ENCODE assay signal across 16 cellular contexts in genomic region chr19:18423258-18424020, GRCh38. TPM values are rescaled to one million over a fixed set of nuclear protein-coding genes. Genes with fewer than 3 reads are reported as not detected.
DNase-seq lines count a peak whose midpoint lies in the region; ATAC-seq, FAIRE-seq and TF ChIP-seq lines count a peak whose summit lies in the region.
"Had no signal": no experiment of that assay in that cellular context is flagged by ENCODE, and none has a peak within 500 bp of the region (broad histone marks: within the 10 kb centered on the region; RNA-seq: fewer than 3 reads in every experiment).

No MANE protein-coding gene starts in this region.

- H3K4me1 ChIP-seq in HepG2 (ENCODE audit: insufficient read depth, low read length), result peaks cover 24% of the 10 kb centered on the region
- peaks cover 0 to 12% (median 3%) of the 10 kb centered on the region in 4 donors for H3K4me1 ChIP-seq in right lobe of liver
- peaks cover 68% of the 10 kb centered on the region for H3K4me1 ChIP-seq in mesenchymal stem cell (ENCODE audit: control insufficient read depth, insufficient read depth, low read depth, low read length)
- H3K4me1 ChIP-seq in aorta (ENCODE audit: control insufficient read depth in 1 of 2, insufficient read depth in 2 of 2, low read length in 2 of 2), result no peaks in the 10 kb centered on the region

- no TSS peak for BruUV-seq in HepG2 (replicated peaks; lab: Mats Ljungman, UMichigan)

- H3K23ac ChIP-seq in mesenchymal stem cell (ENCODE audit: low read length in 2 of 2), result no peak overlapping the region

- no peaks in the 10 kb centered on the region for H3K9me3 ChIP-seq in HepG2 (ENCODE audit: low read length)
- H3K9me3 ChIP-seq in right lobe of liver, result no peaks in the 10 kb centered on the region
- no peaks in the 10 kb centered on the region for H3K9me3 ChIP-seq in mesenchymal stem cell (ENCODE audit: control insufficient read depth, low read length)
- no peaks in the 10 kb centered on the region for H3K9me3 ChIP-seq in aorta (ENCODE audit: control insufficient read depth, low read length)
- H3K9me3 ChIP-seq: breast epithelium had no signal

- no peak overlapping the region for H3K4me3 ChIP-seq in HepG2 (replicated peaks in 1 of 3; ENCODE audit: insufficient read depth in 1 of 3, low read depth in 2 of 3, low read length in 3 of 3)
- H3K4me3 ChIP-seq in right lobe of liver, result no peak overlapping the region
- no peak overlapping the region for H3K4me3 ChIP-seq in mesenchymal stem cell (ENCODE audit: insufficient read depth in 1 of 2, low read depth in 1 of 2, low read length in 2 of 2)
- no peak overlapping the region for H3K4me3 ChIP-seq in aorta (ENCODE audit: low read length in 2 of 2)
- H3K4me3 ChIP-seq: breast epithelium had no signal

- H3K27ac ChIP-seq in HepG2 (ENCODE audit: extremely low read length, insufficient read depth, low read length), result no peak overlapping the region
- H3K27ac ChIP-seq in right lobe of liver, result no peak overlapping the region
- peak overlapping the region; percentile 76 for H3K27ac ChIP-seq in angular gyrus (ENCODE audit: low read depth, low read length)
- H3K27ac ChIP-seq in mesenchymal stem cell (ENCODE audit: low read length, poor library complexity, severe bottlenecking), result no peak overlapping the region
- H3K27ac ChIP-seq in aorta (ENCODE audit: low read depth in 1 of 2, low read length in 2 of 2), result no peak overlapping the region
- H3K27ac ChIP-seq: C4-2B had no signal

- CTCF ChIA-PET in HepG2 (lab: Yijun Ruan, JAX; ENCODE audit: low intra/inter-chr PET ratio, low total read pairs), result no interaction called here

- no peak for DNase-seq in HepG2 (ENCODE audit: low spot score)
- DNase-seq in right lobe of liver, result no peak
- no peak for DNase-seq in mesenchymal stem cell
- DNase-seq in NCI-H748 treated with DMSO at 0.1 percent for 48 hours (lab: John Stamatoyannopoulos, UW), result no peak
- no peak for DNase-seq in aorta
- no peak for DNase-seq in NCI-H524 (lab: John Stamatoyannopoulos, UW)
- no peak for DNase-seq in dedifferentiated amniotic fluid mesenchymal stem cell (ENCODE audit: extremely low spot score)
- DNase-seq: GF-D8; naive B cell; NCI-H1092; stimulated activated CD4-positive, alpha-beta T cell treated with anti-CD3 and anti-CD28 coated beads, Interleukin-15, amount 100 ng/mL, for 24 hours had no signal

- H3K27me3 ChIP-seq in HepG2 (ENCODE audit: control insufficient read depth in 1 of 2, insufficient read depth in 2 of 2, low read length in 2 of 2), result no peaks in the 10 kb centered on the region
- no peaks in the 10 kb centered on the region for H3K27me3 ChIP-seq in right lobe of liver
- no peaks in the 10 kb centered on the region for H3K27me3 ChIP-seq in mesenchymal stem cell (ENCODE audit: control insufficient read depth in 1 of 2, insufficient read depth in 1 of 2, low read length in 2 of 2)
- no peaks in the 10 kb centered on the region for H3K27me3 ChIP-seq in aorta (ENCODE audit: control insufficient read depth in 1 of 2, insufficient read depth in 2 of 2, low read length in 1 of 2)
- H3K27me3 ChIP-seq: breast epithelium had no signal

- TF ChIP-seq POLR2A in HepG2 (IDR thresholded peaks at IDR 0.05; ENCODE audit: insufficient read depth in 1 of 2, low read depth in 2 of 2, low read length in 2 of 2) (no peak), right lobe of liver (IDR thresholded peaks at IDR 0.05) (no peak)

- H2BK15ac ChIP-seq in mesenchymal stem cell (ENCODE audit: low read depth, poor library complexity, severe bottlenecking), result no peak overlapping the region

- no peak overlapping the region for H4K91ac ChIP-seq in mesenchymal stem cell (ENCODE audit: low read length)

- no peak overlapping the region for H2BK120ac ChIP-seq in mesenchymal stem cell (ENCODE audit: low read depth, low read length)

- no peak overlapping the region for H2BK5ac ChIP-seq in mesenchymal stem cell (ENCODE audit: low read depth, low read length, poor library complexity, severe bottlenecking)

- no peak overlapping the region for H2AFZ ChIP-seq in HepG2 (ENCODE audit: low read length)
- H2AFZ ChIP-seq in mesenchymal stem cell (ENCODE audit: low read depth, low read length), result no peak overlapping the region

- TF ChIP-seq EP300 in HepG2 (IDR thresholded peaks at IDR 0.05; ENCODE audit: low read depth in 2 of 2, low read length in 2 of 2) (no peak), HepG2 (CRISPR knock-in tag; IDR thresholded peaks at IDR 0.05; ENCODE audit: borderline replicate concordance) (no peak)

- no peak overlapping the region for H3K4ac ChIP-seq in mesenchymal stem cell (ENCODE audit: low read depth in 1 of 2, low read length in 2 of 2)

- H3K14ac ChIP-seq in mesenchymal stem cell (ENCODE audit: low read length in 2 of 2), result no peak overlapping the region

- H2BK12ac ChIP-seq in mesenchymal stem cell (ENCODE audit: low read length in 2 of 2), result no peak overlapping the region

- no peak for ATAC-seq in HepG2
- no peak for ATAC-seq in right lobe of liver
- no peak for ATAC-seq in aorta (ENCODE audit: low FRiP score)

- H2AK5ac ChIP-seq in mesenchymal stem cell (ENCODE audit: low read length, severe bottlenecking), result no peak overlapping the region

- no peak overlapping the region for H3K9ac ChIP-seq in HepG2 (ENCODE audit: insufficient read depth, low read depth, low read length)
- no peak overlapping the region for H3K9ac ChIP-seq in mesenchymal stem cell (ENCODE audit: low read length)

- POLR2A ChIA-PET in HepG2 (lab: Yijun Ruan, JAX), result no interaction called here

- no peak for TF ChIP-seq CTCF in HepG2 (CRISPR knock-in tag; IDR thresholded peaks at IDR 0.05)
- no peak for TF ChIP-seq CTCF in right lobe of liver (IDR thresholded peaks at IDR 0.05)

- peaks cover 2% of the 10 kb centered on the region for H3K79me1 ChIP-seq in mesenchymal stem cell (replicated peaks; ENCODE audit: low read length, poor library complexity, severe bottlenecking)

- in situ Hi-C loops in HepG2 (cut with HindIII; ENCODE audit: extremely low pct_ligation_motif_present, low pct_unique_long_range_greater_than_20kb), result no loop called here

- FAIRE-seq in HepG2 (lab: Jason Lieb, UNC), result no peak

- 97% methylated on average over 14 of the region's 21 CpGs for WGBS in HepG2 (ENCODE audit: low lambda C conversion rate)
- WGBS in right lobe of liver (ENCODE audit: insufficient coverage, low coverage, low lambda C conversion rate, missing lambda C conversion rate), result 87% methylated on average over 7 of the region's 21 CpGs
- 95% methylated on average over 21 of the region's 21 CpGs for WGBS in mesenchymal stem cell
- WGBS in aorta, 2 donors, result 68 to 72% methylated on average over 21 of the region's 21 CpGs

- no peak for TF ChIP-seq RAD21 in HepG2 (CRISPR knock-in tag; IDR thresholded peaks at IDR 0.05)

- peaks cover 31% of the 10 kb centered on the region for H3K79me2 ChIP-seq in HepG2 (ENCODE audit: insufficient read depth, low read length)

- H4K8ac ChIP-seq in mesenchymal stem cell (ENCODE audit: low read length), result peak overlapping the region; percentile 52

- H4K20me1 ChIP-seq in HepG2 (ENCODE audit: insufficient read depth, low read length), result peaks cover 8% of the 10 kb centered on the region; the same call in 1 of the 2 replicates

- intact Hi-C loops in HepG2 (cut with micrococcal nuclease; ENCODE audit: unreplicated experiment) (no loop called here), right lobe of liver (cut with DNase I) (no loop called here), aorta (cut with DNase I) (no loop called here)

- H3K36me3 ChIP-seq in HepG2 (replicated peaks in 1 of 2; ENCODE audit: control insufficient read depth in 1 of 2, insufficient read depth in 2 of 2, low read length in 2 of 2) (peaks cover 0 to 3% of the 10 kb centered on the region in 2 experiments; a peak in 1 of 5 replicates), right lobe of liver (no peaks in the 10 kb centered on the region), mesenchymal stem cell (ENCODE audit: control insufficient read depth in 1 of 2, insufficient read depth in 2 of 2, low read depth in 1 of 2, low read length in 2 of 2) (peaks cover 0 to 33% of the 10 kb centered on the region in 2 experiments), aorta (ENCODE audit: control insufficient read depth in 1 of 2, insufficient read depth in 2 of 2, low read length in 1 of 2) (no peaks in the 10 kb centered on the region)
- H3K36me3 ChIP-seq: breast epithelium had no signal

- H3K4me2 ChIP-seq in HepG2 (ENCODE audit: low read depth, low read length), result no peak overlapping the region
- no peak overlapping the region for H3K4me2 ChIP-seq in mesenchymal stem cell (ENCODE audit: low read length, poor library complexity, severe bottlenecking)

- no peak overlapping the region for H3K18ac ChIP-seq in mesenchymal stem cell (ENCODE audit: low read depth in 1 of 2, low read length in 2 of 2)

RNA-seq across cellular contexts. Expression of gene SSBP4, which starts 4.2 kb away (rescaled TPM):
- total RNA-seq in HepG2 (2016; rRNA removed; fragmentation: Illumina TruSeq; extraction: Trizol) (19.3 and 39.5 TPM in 2 replicates), right lobe of liver (10 to 100 TPM; 12.8 to 23.9 (median 15.9) TPM), aorta (10 to 100 TPM; 51.4 to 89.4 TPM)
- total RNA-seq in HepG2 (2016; cell fraction: cytosol; rRNA removed; fragmentation: Illumina TruSeq; extraction: Trizol; ENCODE audit: low read depth), result 95.2 and 104 TPM in 2 replicates
- total RNA-seq in HepG2 (2016; cell fraction: insoluble cytoplasmic fraction; rRNA removed; fragmentation: Illumina TruSeq; extraction: Trizol), result 14.4 and 39.0 TPM in 2 replicates
- total RNA-seq in HepG2 (2016; cell fraction: membrane; rRNA removed; fragmentation: Illumina TruSeq; extraction: Trizol), result 103 and 124 TPM in 2 replicates
- 26.9 and 35.1 TPM in 2 replicates for total RNA-seq in HepG2 (2016; cell fraction: nucleus; rRNA removed; fragmentation: Illumina TruSeq; extraction: Trizol)
- polyA plus RNA-seq in HepG2 (2011; rRNA removed) (20.8 and 33.4 TPM in 2 replicates), aorta (100 to 1,000 TPM in 1 of 2 donors, 10 to 100 TPM in 1; 40.6 to 150 TPM)
- 11.6 and 28.6 TPM in 2 replicates for polyA plus RNA-seq in HepG2 (2011; cell fraction: cytosol; rRNA removed)
- polyA plus RNA-seq in HepG2 (2011; cell fraction: nucleus; rRNA removed), result 200 and 290 TPM in 2 replicates
- 18.2 and 31.6 TPM in 2 replicates for polyA plus RNA-seq in HepG2 (2012)
- 133 and 147 TPM in 2 replicates for polyA plus RNA-seq in HepG2 (2016; cell fraction: cytosol; fragmentation: Illumina TruSeq; extraction: Trizol; ENCODE audit: low read depth)
- polyA plus RNA-seq in HepG2 (2016; cell fraction: insoluble cytoplasmic fraction; fragmentation: Illumina TruSeq; extraction: Trizol; ENCODE audit: low read depth), result 34.3 and 41.3 TPM in 2 replicates
- polyA plus RNA-seq in HepG2 (2016; cell fraction: membrane; fragmentation: Illumina TruSeq; extraction: Trizol; ENCODE audit: low read depth), result 147 and 152 TPM in 2 replicates
- polyA plus RNA-seq in HepG2 (2016; cell fraction: nucleus; fragmentation: Illumina TruSeq; extraction: Trizol; ENCODE audit: insufficient read depth, low read depth), result 117 and 122 TPM in 2 replicates
- polyA minus RNA-seq in HepG2 (2011; rRNA and poly(A)+ RNA removed; ENCODE audit: low replicate concordance), result 10.3 and 12.3 TPM in 2 replicates
- polyA minus RNA-seq in HepG2 (2011; cell fraction: cytosol; rRNA and poly(A)+ RNA removed), result 12.0 and 13.9 TPM in 2 replicates
- 20.1 and 21.6 TPM in 2 replicates for polyA minus RNA-seq in HepG2 (2011; cell fraction: nucleus; rRNA and poly(A)+ RNA removed)
- 88.5 TPM for polyA plus RNA-seq in mesenchymal stem cell (2013, experiment 1 of 2)
- 97.4 TPM for polyA plus RNA-seq in mesenchymal stem cell (2013, experiment 2 of 2)

RNA-seq across cellular contexts. Expression of gene ISYNA1, which starts 14.5 kb away (rescaled TPM):
- total RNA-seq in HepG2 (2016; rRNA removed; fragmentation: Illumina TruSeq; extraction: Trizol), result 29.4 and 48.5 TPM in 2 replicates
- 8.4 and 10.1 TPM in 2 replicates for total RNA-seq in HepG2 (2016; cell fraction: cytosol; rRNA removed; fragmentation: Illumina TruSeq; extraction: Trizol; ENCODE audit: low read depth)
- 29.3 and 46.4 TPM in 2 replicates for total RNA-seq in HepG2 (2016; cell fraction: insoluble cytoplasmic fraction; rRNA removed; fragmentation: Illumina TruSeq; extraction: Trizol)
- 16.0 and 18.7 TPM in 2 replicates for total RNA-seq in HepG2 (2016; cell fraction: membrane; rRNA removed; fragmentation: Illumina TruSeq; extraction: Trizol)
- 33.6 and 37.4 TPM in 2 replicates for total RNA-seq in HepG2 (2016; cell fraction: nucleus; rRNA removed; fragmentation: Illumina TruSeq; extraction: Trizol)
- polyA plus RNA-seq in HepG2 (2011; rRNA removed), result 29.6 and 36.5 TPM in 2 replicates
- 14.0 and 25.3 TPM in 2 replicates for polyA plus RNA-seq in HepG2 (2011; cell fraction: cytosol; rRNA removed)
- polyA plus RNA-seq in HepG2 (2011; cell fraction: nucleus; rRNA removed), result 246 and 367 TPM in 2 replicates
- polyA plus RNA-seq in HepG2 (2012), result 32.5 and 49.8 TPM in 2 replicates
- 16.0 and 16.5 TPM in 2 replicates for polyA plus RNA-seq in HepG2 (2016; cell fraction: cytosol; fragmentation: Illumina TruSeq; extraction: Trizol; ENCODE audit: low read depth)
- 44.6 and 57.4 TPM in 2 replicates for polyA plus RNA-seq in HepG2 (2016; cell fraction: insoluble cytoplasmic fraction; fragmentation: Illumina TruSeq; extraction: Trizol; ENCODE audit: low read depth)
- 18.1 and 22.4 TPM in 2 replicates for polyA plus RNA-seq in HepG2 (2016; cell fraction: membrane; fragmentation: Illumina TruSeq; extraction: Trizol; ENCODE audit: low read depth)
- 103 and 119 TPM in 2 replicates for polyA plus RNA-seq in HepG2 (2016; cell fraction: nucleus; fragmentation: Illumina TruSeq; extraction: Trizol; ENCODE audit: insufficient read depth, low read depth)
- polyA minus RNA-seq in HepG2 (2011; rRNA and poly(A)+ RNA removed; ENCODE audit: low replicate concordance), result 1.3 and 50.2 TPM in 2 replicates
- polyA minus RNA-seq in HepG2 (2011; cell fraction: cytosol; rRNA and poly(A)+ RNA removed), result 20.4 and 29.0 TPM in 2 replicates
- 13.3 and 14.3 TPM in 2 replicates for polyA minus RNA-seq in HepG2 (2011; cell fraction: nucleus; rRNA and poly(A)+ RNA removed)
- total RNA-seq in right lobe of liver, result 1 to 10 TPM; 6.5 to 8.3 (median 7.8) TPM
- 83.2 TPM for polyA plus RNA-seq in mesenchymal stem cell (2013, experiment 1 of 2)
- polyA plus RNA-seq in mesenchymal stem cell (2013, experiment 2 of 2), result 85.1 TPM
- total RNA-seq in aorta, result 10 to 100 TPM; 42.1 to 86.5 TPM
- polyA plus RNA-seq in aorta, result 100 to 1,000 TPM in 1 of 2 donors, 10 to 100 TPM in 1; 56.0 to 535 TPM

RNA-seq across cellular contexts. Expression of gene LRRC25, which starts 26.0 kb away (rescaled TPM):
- total RNA-seq in HepG2 (2016; rRNA removed; fragmentation: Illumina TruSeq; extraction: Trizol) (0.13 TPM in 1 of 2 replicates, not detected in the other), right lobe of liver (10 to 100 TPM in 1 of 6 experiments, 1 to 10 TPM in 5; 1.9 to 12.6 (median 3.2) TPM), aorta (10 to 100 TPM in 1 of 2 donors, 1 to 10 TPM in 1; 7.7 to 15.6 TPM)
- total RNA-seq in HepG2 (2016; cell fraction: cytosol; rRNA removed; fragmentation: Illumina TruSeq; extraction: Trizol; ENCODE audit: low read depth), result 0.20 TPM in 1 of 2 replicates, not detected in the other
- total RNA-seq in HepG2 (2016; cell fraction: insoluble cytoplasmic fraction; rRNA removed; fragmentation: Illumina TruSeq; extraction: Trizol), result 0.11 TPM in 1 of 2 replicates, not detected in the other
- 0.17 and 0.19 TPM in 2 replicates for total RNA-seq in HepG2 (2016; cell fraction: membrane; rRNA removed; fragmentation: Illumina TruSeq; extraction: Trizol)
- 0.25 TPM in 1 of 2 replicates, not detected in the other for total RNA-seq in HepG2 (2016; cell fraction: nucleus; rRNA removed; fragmentation: Illumina TruSeq; extraction: Trizol)
- polyA plus RNA-seq in HepG2 (2011; rRNA removed) (0.53 and 0.85 TPM in 2 replicates), aorta (1 to 10 TPM; 2.2 to 7.4 TPM)
- polyA plus RNA-seq in HepG2 (2011; cell fraction: cytosol; rRNA removed), result 0.66 and 0.68 TPM in 2 replicates
- 0.16 and 0.35 TPM in 2 replicates for polyA plus RNA-seq in HepG2 (2011; cell fraction: nucleus; rRNA removed)
- polyA plus RNA-seq in HepG2 (2012), result 0.11 and 0.13 TPM in 2 replicates
- 0.05 TPM in 1 of 2 replicates, not detected in the other for polyA plus RNA-seq in HepG2 (2016; cell fraction: cytosol; fragmentation: Illumina TruSeq; extraction: Trizol; ENCODE audit: low read depth)
- polyA plus RNA-seq in HepG2 (2016; cell fraction: insoluble cytoplasmic fraction; fragmentation: Illumina TruSeq; extraction: Trizol; ENCODE audit: low read depth), result 0.12 and 0.15 TPM in 2 replicates
- 0.13 TPM in 1 of 2 replicates, not detected in the other for polyA plus RNA-seq in HepG2 (2016; cell fraction: membrane; fragmentation: Illumina TruSeq; extraction: Trizol; ENCODE audit: low read depth)
- not detected in 2 replicates for polyA plus RNA-seq in HepG2 (2016; cell fraction: nucleus; fragmentation: Illumina TruSeq; extraction: Trizol; ENCODE audit: insufficient read depth, low read depth)
- 0.60 TPM in 1 of 2 replicates, not detected in the other for polyA minus RNA-seq in HepG2 (2011; rRNA and poly(A)+ RNA removed; ENCODE audit: low replicate concordance)
- 0.40 and 0.70 TPM in 2 replicates for polyA minus RNA-seq in HepG2 (2011; cell fraction: cytosol; rRNA and poly(A)+ RNA removed)
- 0.25 TPM in 1 of 2 replicates, not detected in the other for polyA minus RNA-seq in HepG2 (2011; cell fraction: nucleus; rRNA and poly(A)+ RNA removed)
- 1.0 TPM for polyA plus RNA-seq in mesenchymal stem cell (2013, experiment 1 of 2)
- 1.1 TPM for polyA plus RNA-seq in mesenchymal stem cell (2013, experiment 2 of 2)
- total RNA-seq: NCI-H460, RPMI7951 had no signal

RNA-seq across cellular contexts. Expression of gene GDF15, which starts 37.5 kb away (rescaled TPM):
- total RNA-seq in HepG2 (2016; rRNA removed; fragmentation: Illumina TruSeq; extraction: Trizol) (43.0 and 146 TPM in 2 replicates), right lobe of liver (100 to 1,000 TPM in 2 of 6 experiments, 10 to 100 TPM in 2, 1 to 10 TPM in 1, under 1 TPM in 1; 0.88 to 160 (median 57.5) TPM), aorta (1 to 10 TPM; 4.2 to 9.8 TPM)
- total RNA-seq in HepG2 (2016; cell fraction: cytosol; rRNA removed; fragmentation: Illumina TruSeq; extraction: Trizol; ENCODE audit: low read depth), result 42.0 and 45.2 TPM in 2 replicates
- 37.4 and 148 TPM in 2 replicates for total RNA-seq in HepG2 (2016; cell fraction: insoluble cytoplasmic fraction; rRNA removed; fragmentation: Illumina TruSeq; extraction: Trizol)
- 53.4 and 57.4 TPM in 2 replicates for total RNA-seq in HepG2 (2016; cell fraction: membrane; rRNA removed; fragmentation: Illumina TruSeq; extraction: Trizol)
- total RNA-seq in HepG2 (2016; cell fraction: nucleus; rRNA removed; fragmentation: Illumina TruSeq; extraction: Trizol), result 112 and 139 TPM in 2 replicates
- polyA plus RNA-seq in HepG2 (2011; rRNA removed) (422 and 537 TPM in 2 replicates), aorta (1 to 10 TPM; 2.8 to 3.2 TPM)
- 539 and 794 TPM in 2 replicates for polyA plus RNA-seq in HepG2 (2011; cell fraction: cytosol; rRNA removed)
- polyA plus RNA-seq in HepG2 (2011; cell fraction: nucleus; rRNA removed), result 1,510 and 1,558 TPM in 2 replicates
- 229 and 758 TPM in 2 replicates for polyA plus RNA-seq in HepG2 (2012)
- 22.2 and 24.9 TPM in 2 replicates for polyA plus RNA-seq in HepG2 (2016; cell fraction: cytosol; fragmentation: Illumina TruSeq; extraction: Trizol; ENCODE audit: low read depth)
- polyA plus RNA-seq in HepG2 (2016; cell fraction: insoluble cytoplasmic fraction; fragmentation: Illumina TruSeq; extraction: Trizol; ENCODE audit: low read depth), result 49.2 and 57.0 TPM in 2 replicates
- 30.8 and 31.5 TPM in 2 replicates for polyA plus RNA-seq in HepG2 (2016; cell fraction: membrane; fragmentation: Illumina TruSeq; extraction: Trizol; ENCODE audit: low read depth)
- 315 and 334 TPM in 2 replicates for polyA plus RNA-seq in HepG2 (2016; cell fraction: nucleus; fragmentation: Illumina TruSeq; extraction: Trizol; ENCODE audit: insufficient read depth, low read depth)
- 4.5 and 440 TPM in 2 replicates for polyA minus RNA-seq in HepG2 (2011; rRNA and poly(A)+ RNA removed; ENCODE audit: low replicate concordance)
- polyA minus RNA-seq in HepG2 (2011; cell fraction: cytosol; rRNA and poly(A)+ RNA removed), result 366 and 433 TPM in 2 replicates
- 115 and 151 TPM in 2 replicates for polyA minus RNA-seq in HepG2 (2011; cell fraction: nucleus; rRNA and poly(A)+ RNA removed)
- polyA plus RNA-seq in mesenchymal stem cell (2013, experiment 1 of 2), result 355 TPM
- 348 TPM for polyA plus RNA-seq in mesenchymal stem cell (2013, experiment 2 of 2)
